In the genomic region with DNA sequence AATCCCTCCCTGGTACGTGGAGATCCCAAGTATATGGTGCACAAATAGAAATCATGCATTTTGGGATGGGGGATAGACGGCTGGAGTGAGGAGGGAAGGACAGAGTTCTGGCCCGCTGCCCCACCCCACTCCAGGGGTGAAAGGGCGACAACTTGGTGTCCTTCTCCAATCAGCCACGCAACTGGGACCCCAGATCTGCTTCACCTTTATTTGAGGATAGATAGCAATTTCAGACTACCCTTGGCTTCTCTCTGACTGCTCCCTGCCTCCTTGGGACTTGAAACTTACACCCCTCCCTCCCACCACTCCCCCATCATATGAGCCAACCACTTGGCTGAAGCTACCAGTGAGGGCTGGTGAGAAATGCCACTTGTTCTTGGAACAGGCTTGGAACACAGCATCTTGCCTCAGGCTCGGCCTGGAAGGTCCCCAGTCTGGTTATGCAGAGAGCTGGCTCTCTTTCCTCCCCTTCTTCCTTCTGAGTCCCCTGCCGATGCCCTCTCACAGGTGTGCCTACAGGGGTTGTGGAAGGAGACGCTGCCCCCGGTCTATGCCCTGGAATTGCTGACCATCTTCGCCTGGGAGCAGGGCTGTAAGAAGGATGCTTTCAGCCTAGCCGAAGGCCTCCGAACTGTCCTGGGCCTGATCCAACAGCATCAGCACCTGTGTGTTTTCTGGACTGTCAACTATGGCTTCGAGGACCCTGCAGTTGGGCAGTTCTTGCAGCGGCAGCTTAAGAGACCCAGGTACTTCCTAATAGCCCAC, we compare ENCODE assay signal across 1 cellular context.
TF ChIP-seq lines count a peak whose summit lies in the region.

No MANE protein-coding gene starts in this region.

TF ChIP-seq in H1, 55 proteins besides CTCF, POLR2A, EP300 and RAD21:
- TF ChIP-seq CTBP2 (IDR thresholded peaks at IDR 0.05; ENCODE audit: borderline replicate concordance, insufficient read depth, insufficient read length, low read length) (no peak), NANOG (IDR thresholded peaks at IDR 0.05; ENCODE audit: insufficient read depth, low read depth, low read length, poor library complexity, severe bottlenecking) (no peak), EGR1 (IDR thresholded peaks at IDR 0.05; ENCODE audit: borderline replicate concordance, low read depth, low read length) (no peak), POLR2AphosphoS5 (IDR thresholded peaks at IDR 0.05; ENCODE audit: low read depth, low read length) (no peak), SIRT6 (IDR thresholded peaks at IDR 0.05; ENCODE audit: low read length) (no peak), RBBP5 (IDR thresholded peaks at IDR 0.05; ENCODE audit: borderline replicate concordance, low read depth, low read length) (no peak), MAFK (IDR thresholded peaks at IDR 0.05; ENCODE audit: low read depth, low read length) (no peak), CHD2 (IDR thresholded peaks at IDR 0.05; ENCODE audit: low read length) (no peak), TBP (IDR thresholded peaks at IDR 0.05; ENCODE audit: low read depth, low read length) (no peak), CREB1 (IDR thresholded peaks at IDR 0.05) (no peak), PHF8 (conservative IDR thresholded peaks at IDR 0.05; ENCODE audit: low read depth, low read length) (no peak), POU5F1 (IDR thresholded peaks at IDR 0.05; ENCODE audit: low read depth, low read length) (no peak), SP1 (IDR thresholded peaks at IDR 0.05; ENCODE audit: low read depth, low read length) (no peak), SIX5 (IDR thresholded peaks at IDR 0.05; ENCODE audit: low read depth, low read length) (no peak), RNF2 (IDR thresholded peaks at IDR 0.05; ENCODE audit: borderline replicate concordance, low read depth, low read length, missing control alignments, poor library complexity, severe bottlenecking) (no peak), E2F6 (IDR thresholded peaks at IDR 0.05) (no peak)
